In the genomic region with DNA sequence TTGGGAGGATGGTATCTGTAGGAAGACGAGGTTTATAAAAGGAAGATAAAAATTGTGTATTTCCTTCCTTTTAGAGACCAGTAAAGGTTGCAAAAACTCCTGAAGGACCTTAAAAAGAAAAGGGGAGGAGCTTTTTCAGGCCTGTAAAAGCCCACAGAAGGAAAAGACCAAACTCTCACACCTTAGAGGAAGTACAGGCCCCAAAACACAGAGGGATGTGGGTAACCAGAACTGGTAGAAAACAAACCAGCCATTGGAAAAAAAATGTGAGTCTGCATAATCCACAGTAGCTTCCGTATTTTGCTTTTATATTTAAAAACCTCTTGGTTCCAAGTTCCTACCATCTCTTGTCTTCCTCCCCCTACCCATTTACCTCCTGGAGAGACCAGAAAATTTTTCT, we compare ENCODE assay signal across 15 cellular contexts. TPM values are rescaled to one million over a fixed set of nuclear protein-coding genes. Genes with fewer than 3 reads are reported as not detected.
DNase-seq lines count a peak whose midpoint lies in the region; TF ChIP-seq lines count a peak whose summit lies in the region.
"Had no signal": no experiment of that assay in that cellular context is flagged by ENCODE, and none has a peak within 500 bp of the region (broad histone marks: within the 10 kb centered on the region; RNA-seq: fewer than 3 reads in every experiment).

No MANE protein-coding gene starts in this region.

- peaks cover 8% of the 10 kb centered on the region for H3K36me3 ChIP-seq in neutrophil
- H3K36me3 ChIP-seq: colonic mucosa, right atrium auricular region, thoracic aorta had no signal

- POLR2A ChIA-PET in activated CD4-positive, alpha-beta memory T cell treated with anti-CD3 and anti-CD28 coated beads for 36 hours (lab: Charles Lee), result no interaction called here

- peak overlapping the region; percentile 80 for H3K27ac ChIP-seq in neutrophil
- H3K27ac ChIP-seq: colonic mucosa, right atrium auricular region, thoracic aorta, VCaP had no signal

- H3K9me3 Mint-ChIP-seq in activated CD4-positive, alpha-beta T cell treated with anti-CD3 and anti-CD28 coated beads, Interleukin-2, amount 10 ng/mL, durations not matched to agents 24 days and 14 days, result peaks cover 29% of the 10 kb centered on the region
- H3K9me3 Mint-ChIP-seq in activated CD4-positive, alpha-beta memory T cell treated with anti-CD3 and anti-CD28 coated beads for 36 hours, result peaks cover 3% of the 10 kb centered on the region

- H3K9me3 ChIP-seq in neutrophil, result no peaks in the 10 kb centered on the region
- H3K9me3 ChIP-seq: colonic mucosa, right atrium auricular region, thoracic aorta had no signal

- TF ChIP-seq CTCF in neutrophil (IDR thresholded peaks at IDR 0.05), result no peak

- H3K27me3 Mint-ChIP-seq in activated CD4-positive, alpha-beta T cell treated with anti-CD3 and anti-CD28 coated beads, Interleukin-2, amount 10 ng/mL, durations not matched to agents 24 days and 14 days, result no peaks in the 10 kb centered on the region
- no peaks in the 10 kb centered on the region for H3K27me3 Mint-ChIP-seq in activated CD4-positive, alpha-beta memory T cell treated with anti-CD3 and anti-CD28 coated beads for 36 hours

- peaks cover 31% of the 10 kb centered on the region for H3K36me3 Mint-ChIP-seq in activated CD4-positive, alpha-beta T cell treated with anti-CD3 and anti-CD28 coated beads, Interleukin-2, amount 10 ng/mL, durations not matched to agents 24 days and 14 days (ENCODE audit: low read depth)
- H3K36me3 Mint-ChIP-seq in activated CD4-positive, alpha-beta memory T cell treated with anti-CD3 and anti-CD28 coated beads for 36 hours, result peaks cover 10% of the 10 kb centered on the region

- H3K4me3 Mint-ChIP-seq in activated CD4-positive, alpha-beta T cell treated with anti-CD3 and anti-CD28 coated beads, Interleukin-2, amount 10 ng/mL, durations not matched to agents 24 days and 14 days, result peak overlapping the region; percentile 14
- no peak overlapping the region for H3K4me3 Mint-ChIP-seq in activated CD4-positive, alpha-beta memory T cell treated with anti-CD3 and anti-CD28 coated beads for 36 hours

- no peaks in the 10 kb centered on the region for H3K27me3 ChIP-seq in neutrophil
- H3K27me3 ChIP-seq: colonic mucosa, right atrium auricular region had no signal

- H3K4me1 ChIP-seq in neutrophil (ENCODE audit: control insufficient read depth in 1 of 2, insufficient read depth in 1 of 2, low read depth in 1 of 2, low read length in 1 of 2), result peaks cover 24 to 26% of the 10 kb centered on the region in 2 experiments
- H3K4me1 ChIP-seq: colonic mucosa had no signal

- peak overlapping the region; percentile 83 for H3K27ac Mint-ChIP-seq in activated CD4-positive, alpha-beta T cell treated with anti-CD3 and anti-CD28 coated beads, Interleukin-2, amount 10 ng/mL, durations not matched to agents 24 days and 14 days
- peak overlapping the region; percentile 66 for H3K27ac Mint-ChIP-seq in activated CD4-positive, alpha-beta memory T cell treated with anti-CD3 and anti-CD28 coated beads for 36 hours

- intact Hi-C loops in activated CD4-positive, alpha-beta T cell treated with anti-CD3 and anti-CD28 coated beads, Interleukin-2, amount 10 ng/mL, durations not matched to agents 24 days and 14 days (cut with micrococcal nuclease), result no loop called here
- intact Hi-C loops in activated CD4-positive, alpha-beta memory T cell treated with anti-CD3 and anti-CD28 coated beads for 36 hours (cut with micrococcal nuclease), result no loop called here

- H3K4me3 ChIP-seq in neutrophil (ENCODE audit: low read depth in 1 of 2, low read length in 1 of 2), result no peak overlapping the region
- H3K4me3 ChIP-seq: colonic mucosa, right atrium auricular region, thoracic aorta had no signal

- peaks cover 25% of the 10 kb centered on the region for H3K4me1 Mint-ChIP-seq in activated CD4-positive, alpha-beta T cell treated with anti-CD3 and anti-CD28 coated beads, Interleukin-2, amount 10 ng/mL, durations not matched to agents 24 days and 14 days
- H3K4me1 Mint-ChIP-seq in activated CD4-positive, alpha-beta memory T cell treated with anti-CD3 and anti-CD28 coated beads for 36 hours (ENCODE audit: low read depth), result peaks cover 30% of the 10 kb centered on the region

- CTCF ChIA-PET in activated CD4-positive, alpha-beta memory T cell treated with anti-CD3 and anti-CD28 coated beads for 36 hours (lab: Charles Lee), result interaction anchor here (1.0 kb wide), 1 partner anchor 331 kb away, joined by 3 read pairs; no protein-coding TSS in a partner anchor

- DNase-seq in activated CD4-positive, alpha-beta T cell treated with anti-CD3 and anti-CD28 coated beads, Interleukin-2, amount 10 ng/mL, durations not matched to agents 24 days and 14 days, result peak; percentile 84
- DNase-seq in activated CD4-positive, alpha-beta T cell treated with anti-CD3 and anti-CD28 coated beads for 1 hour, result no peak
- DNase-seq in MV-4-11 (lab: John Stamatoyannopoulos, UW) (peak; percentile 91), hepatic stellate cell (ENCODE audit: low spot score) (no peak), activated gamma-delta T cell treated with Interleukin-2 at 50 U/mL for 16 hours (no peak), NCI-H1048 (lab: John Stamatoyannopoulos, UW) (no peak)
- peak; percentile 9 for DNase-seq in activated CD4-positive, alpha-beta memory T cell treated with anti-CD3 and anti-CD28 coated beads for 36 hours
- DNase-seq: activated naive CD4-positive, alpha-beta T cell; colonic mucosa; DMS53; HCEC 1CT had no signal

RNA-seq across cellular contexts. Expression of gene GIN1, which starts 8.5 kb away (rescaled TPM):
- total RNA-seq in activated CD4-positive, alpha-beta T cell treated with anti-CD3 and anti-CD28 coated beads, Interleukin-2, amount 10 ng/mL, durations not matched to agents 24 days and 14 days, result 7.5 and 12.1 TPM in 2 replicates
- 10 to 100 TPM in 1 of 2 experiments, 1 to 10 TPM in 1; 9.7 to 10.7 TPM for total RNA-seq in activated CD4-positive, alpha-beta memory T cell treated with anti-CD3 and anti-CD28 coated beads for 36 hours

RNA-seq across cellular contexts. Expression of gene PPIP5K2, which starts 8.6 kb away (rescaled TPM):
- total RNA-seq in activated CD4-positive, alpha-beta T cell treated with anti-CD3 and anti-CD28 coated beads, Interleukin-2, amount 10 ng/mL, durations not matched to agents 24 days and 14 days, result 46.2 and 46.3 TPM in 2 replicates
- total RNA-seq in activated CD4-positive, alpha-beta memory T cell treated with anti-CD3 and anti-CD28 coated beads for 36 hours, result 10 to 100 TPM; 40.6 to 44.4 TPM

Comparison
In these comparisons a context has a peak if more than half of its experiments do, and no peak if none do; other contexts are left out.
1. DNase-seq: peak in activated CD4-positive, alpha-beta T cell treated with anti-CD3 and anti-CD28 coated beads, Interleukin-2, amount 10 ng/mL, durations not matched to agents 24 days and 14 days (single experiment), MV-4-11 (single experiment) and activated CD4-positive, alpha-beta memory T cell treated with anti-CD3 and anti-CD28 coated beads for 36 hours (single experiment); none in activated CD4-positive, alpha-beta T cell treated with anti-CD3 and anti-CD28 coated beads for 1 hour (single experiment), hepatic stellate cell (single experiment), activated gamma-delta T cell treated with Interleukin-2 at 50 U/mL for 16 hours (single experiment) and NCI-H1048 (single experiment).